ENCODE assay signal across 12 cellular contexts in the genomic region with DNA sequence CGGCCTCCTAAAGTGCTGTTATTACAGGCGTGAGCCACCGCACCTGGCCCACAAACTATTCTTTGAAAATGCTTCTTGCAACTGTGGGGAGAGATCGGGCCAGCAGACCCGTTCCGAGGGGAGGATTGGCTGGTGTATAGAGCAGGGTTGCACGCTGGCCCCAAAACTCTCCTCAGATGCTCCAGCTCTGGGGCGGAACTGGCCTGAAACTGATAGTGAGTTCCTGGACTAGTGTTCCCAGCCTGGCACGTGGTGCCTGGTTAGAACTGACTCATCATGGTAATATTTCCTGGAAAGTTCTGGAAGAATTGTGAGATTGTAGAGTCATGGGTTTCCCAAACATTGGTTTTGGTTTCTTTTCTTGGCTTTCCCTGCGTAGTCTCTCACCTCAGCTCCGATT.
DNase-seq lines count a peak whose midpoint lies in the region; ATAC-seq, FAIRE-seq and TF ChIP-seq lines count a peak whose summit lies in the region.
"Had no signal": no experiment of that assay in that cellular context is flagged by ENCODE, and none has a peak within 500 bp of the region (broad histone marks: within the 10 kb centered on the region; RNA-seq: fewer than 3 reads in every experiment).

No MANE protein-coding gene starts in this region.

- H3K27ac ChIP-seq in right lobe of liver = no peak overlapping the region
- no peak overlapping the region for H3K27ac ChIP-seq in HepG2 (ENCODE audit: extremely low read length, insufficient read depth, low read length)

- POLR2A ChIA-PET in HepG2 (lab: Yijun Ruan, JAX) = no interaction called here

- H3K27me3 ChIP-seq in right lobe of liver (no peaks in the 10 kb centered on the region), HepG2 (ENCODE audit: control insufficient read depth in 1 of 2, insufficient read depth in 2 of 2, low read length in 2 of 2) (no peaks in the 10 kb centered on the region)

- H3K4me3 ChIP-seq in right lobe of liver (no peak overlapping the region), HepG2 (replicated peaks in 1 of 3; ENCODE audit: insufficient read depth in 1 of 3, low read depth in 2 of 3, low read length in 3 of 3) (no peak overlapping the region), choroid plexus epithelial cell (ENCODE audit: low read depth, low read length) (no peak overlapping the region)

- in situ Hi-C loops in HepG2 (cut with HindIII; ENCODE audit: extremely low pct_ligation_motif_present, low pct_unique_long_range_greater_than_20kb) = no loop called here

- no peak for TF ChIP-seq RAD21 in HepG2 (CRISPR knock-in tag; IDR thresholded peaks at IDR 0.05)

- no peaks in the 10 kb centered on the region for H4K20me1 ChIP-seq in HepG2 (ENCODE audit: insufficient read depth, low read length)

- H3K9me3 ChIP-seq in right lobe of liver (no peaks in the 10 kb centered on the region), HepG2 (ENCODE audit: low read length) (no peaks in the 10 kb centered on the region)

- H3K9ac ChIP-seq in HepG2 (ENCODE audit: insufficient read depth, low read depth, low read length) = no peak overlapping the region

- intact Hi-C loops in right lobe of liver (cut with DNase I) (no loop called here), HepG2 (cut with micrococcal nuclease; ENCODE audit: unreplicated experiment) (no loop called here)

- no peak overlapping the region for H3K4me2 ChIP-seq in HepG2 (ENCODE audit: low read depth, low read length)

- H2AFZ ChIP-seq in HepG2 (ENCODE audit: low read length) = no peak overlapping the region

- H3K79me2 ChIP-seq in HepG2 (ENCODE audit: insufficient read depth, low read length) = no peaks in the 10 kb centered on the region

- FAIRE-seq in HepG2 (lab: Jason Lieb, UNC) = no peak
- FAIRE-seq: keratinocyte had no signal

- ATAC-seq in right lobe of liver = peak; percentile 29 to 62 (median 42)
- no peak for ATAC-seq in HepG2
- no peak for ATAC-seq in HG03095 (IDR thresholded peaks at IDR 0.05; ENCODE audit: unreplicated experiment)
- ATAC-seq in HG03097 (IDR thresholded peaks at IDR 0.05; ENCODE audit: low FRiP score, unreplicated experiment) = no peak
- ATAC-seq: activated CD4-positive, alpha-beta T cell treated with anti-CD3 and anti-CD28 coated beads for 36 hours had no signal

- CTCF ChIA-PET in HepG2 (lab: Yijun Ruan, JAX; ENCODE audit: low intra/inter-chr PET ratio, low total read pairs) = no interaction called here

- DNase-seq in right lobe of liver (peak in 1 of 3 donors; percentile 50), HepG2 (ENCODE audit: low spot score) (no peak), choroid plexus epithelial cell (ENCODE audit: low read depth) (peak; percentile 66), iris pigment epithelial cell (ENCODE audit: low read depth) (peak; percentile 70), NAMALWA (ENCODE audit: low spot score) (no peak), OCI-M2 (lab: John Stamatoyannopoulos, UW; ENCODE audit: unreplicated experiment) (no peak)
- DNase-seq: activated CD4-positive, alpha-beta T cell treated with anti-CD3 and anti-CD28 coated beads for 36 hours; activated naive CD4-positive, alpha-beta T cell; NCI-H510A had no signal

- TF ChIP-seq CTCF in right lobe of liver (IDR thresholded peaks at IDR 0.05) (no peak), HepG2 (CRISPR knock-in tag; IDR thresholded peaks at IDR 0.05) (no peak), choroid plexus epithelial cell (conservative IDR thresholded peaks at IDR 0.05; ENCODE audit: low read depth, low read length) (no peak)

- no peak for TF ChIP-seq EP300 in HepG2 (IDR thresholded peaks at IDR 0.05; ENCODE audit: low read depth in 2 of 2, low read length in 2 of 2)
- no peak for TF ChIP-seq EP300 in HepG2 (CRISPR knock-in tag; IDR thresholded peaks at IDR 0.05; ENCODE audit: borderline replicate concordance)

- no TSS peak for BruUV-seq in HepG2 (replicated peaks; lab: Mats Ljungman, UMichigan)

- TF ChIP-seq POLR2A in right lobe of liver (IDR thresholded peaks at IDR 0.05) = no peak
- no peak for TF ChIP-seq POLR2A in HepG2 (IDR thresholded peaks at IDR 0.05; ENCODE audit: insufficient read depth in 1 of 2, low read depth in 2 of 2, low read length in 2 of 2)

- H3K4me1 ChIP-seq in right lobe of liver = no peaks in the 10 kb centered on the region
- no peaks in the 10 kb centered on the region for H3K4me1 ChIP-seq in HepG2 (ENCODE audit: insufficient read depth, low read length)

- H3K36me3 ChIP-seq in right lobe of liver = no peaks in the 10 kb centered on the region
- H3K36me3 ChIP-seq in HepG2 (replicated peaks in 1 of 2; ENCODE audit: control insufficient read depth in 1 of 2, insufficient read depth in 2 of 2, low read length in 2 of 2) = no peaks in the 10 kb centered on the region

- WGBS in right lobe of liver (ENCODE audit: insufficient coverage, low coverage, low lambda C conversion rate, missing lambda C conversion rate) = 68% methylated on average over 9 of the region's 11 CpGs
- 18% methylated on average over 9 of the region's 11 CpGs for WGBS in HepG2 (ENCODE audit: low lambda C conversion rate)

TF ChIP-seq in HepG2, 621 proteins besides CTCF, POLR2A, EP300 and RAD21:
- no peak for TF ChIP-seq KLF11 (CRISPR knock-in tag; IDR thresholded peaks at IDR 0.05)
- TF ChIP-seq GLI4 (CRISPR knock-in tag; IDR thresholded peaks at IDR 0.05; ENCODE audit: borderline replicate concordance) = no peak
- TF ChIP-seq MXD4 (CRISPR knock-in tag; IDR thresholded peaks at IDR 0.05) = no peak
- no peak for TF ChIP-seq ARNT2 (CRISPR knock-in tag; IDR thresholded peaks at IDR 0.05; ENCODE audit: low read depth)

Comparison
In these comparisons a context has a peak if more than half of its experiments do, and no peak if none do; other contexts are left out.
1. ATAC-seq: peak in right lobe of liver (4 of 4); none in HepG2 (single experiment), HG03095 (single experiment) and HG03097 (single experiment).
2. DNase-seq: peak in choroid plexus epithelial cell (single experiment) and iris pigment epithelial cell (single experiment); none in HepG2 (single experiment), NAMALWA (single experiment) and OCI-M2 (single experiment).